ENCODE assay signal across 12 cellular contexts in the genomic region with DNA sequence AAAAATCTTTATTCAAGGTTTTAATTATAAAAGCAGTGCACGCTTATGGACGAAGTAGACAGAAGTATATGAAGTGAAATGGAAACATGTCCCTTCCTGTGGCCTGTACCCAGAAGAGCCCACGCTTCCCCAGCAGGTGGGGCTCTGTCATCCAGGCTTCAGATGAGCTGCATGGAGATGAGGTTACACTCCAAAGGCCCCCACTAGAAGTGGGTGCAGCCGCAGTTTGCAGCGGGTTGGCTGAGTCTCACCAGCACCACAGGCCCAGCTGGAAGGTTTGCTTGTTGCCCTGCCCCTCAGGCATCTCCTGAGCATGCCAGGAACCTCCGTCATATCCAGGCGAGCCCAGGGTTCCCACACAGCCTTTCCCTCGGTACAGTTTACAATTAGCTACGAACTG. TPM values are rescaled to one million over a fixed set of nuclear protein-coding genes. Genes with fewer than 3 reads are reported as not detected.
DNase-seq lines count a peak whose midpoint lies in the region; ATAC-seq and TF ChIP-seq lines count a peak whose summit lies in the region.
"Had no signal": no experiment of that assay in that cellular context is flagged by ENCODE, and none has a peak within 500 bp of the region (broad histone marks: within the 10 kb centered on the region; RNA-seq: fewer than 3 reads in every experiment).

No MANE protein-coding gene starts in this region.

- H3K27ac ChIP-seq in endodermal cell (ENCODE audit: low read depth, low read length) = no peak overlapping the region
- H3K27ac ChIP-seq: vagina had no signal

- H3K27me3 ChIP-seq in endodermal cell (ENCODE audit: control insufficient read depth, insufficient read depth, low read length, poor library complexity, severe bottlenecking) = no peaks in the 10 kb centered on the region
- H3K27me3 ChIP-seq: vagina had no signal

- ATAC-seq in HG03045 (IDR thresholded peaks at IDR 0.05; ENCODE audit: unreplicated experiment) = no peak
- ATAC-seq in activated CD4-positive, CD25-positive, alpha-beta regulatory T cell treated with anti-CD3 and anti-CD28 coated beads, Interleukin-2, amount 50 U/mL, for 24 hours = no peak

- no peak overlapping the region for H3K4me3 ChIP-seq in endodermal cell (ENCODE audit: low read length)
- no peak overlapping the region for H3K4me3 ChIP-seq in retinal pigment epithelial cell (ENCODE audit: low read length)
- H3K4me3 ChIP-seq: vagina had no signal

- H3K9ac ChIP-seq in endodermal cell (ENCODE audit: extremely low read depth, low read length, poor library complexity, severe bottlenecking) = no peak overlapping the region

- H3K4me1 ChIP-seq in endodermal cell (ENCODE audit: control insufficient read depth, insufficient read depth, low read length) = no peaks in the 10 kb centered on the region
- H3K4me1 ChIP-seq: vagina had no signal

- WGBS in endodermal cell (ENCODE audit: insufficient coverage in 1 of 2, insufficient read length in 1 of 2), 2 experiments = 84 to 92% methylated on average over 6 to 9 of the region's 9 CpGs

- TF ChIP-seq CTCF in endodermal cell (conservative IDR thresholded peaks at IDR 0.05) (peak; percentile 54), retinal pigment epithelial cell (conservative IDR thresholded peaks at IDR 0.05; ENCODE audit: low read depth, low read length) (peak; percentile 4)

- H3K36me3 ChIP-seq in endodermal cell (ENCODE audit: control insufficient read depth, insufficient read depth, low read length) = no peaks in the 10 kb centered on the region
- H3K36me3 ChIP-seq: vagina had no signal

- no peak overlapping the region for H3K4me3 Mint-ChIP-seq in endodermal cell
- no peak overlapping the region for H3K4me3 Mint-ChIP-seq in activated CD4-positive, alpha-beta memory T cell treated with anti-CD3 and anti-CD28 coated beads, Interleukin-2, amount 10 ng/mL, durations not matched to agents 7 days and 5 days
- H3K4me3 Mint-ChIP-seq: CD4-positive, alpha-beta T cell; memory B cell had no signal

- POLR2A ChIA-PET in activated CD4-positive, alpha-beta memory T cell treated with anti-CD3 and anti-CD28 coated beads, Interleukin-2, amount 10 ng/mL, durations not matched to agents 7 days and 5 days (lab: Charles Lee) = no interaction called here

- peaks cover 19% of the 10 kb centered on the region for H3K9me3 ChIP-seq in endodermal cell (ENCODE audit: control insufficient read depth, low read length)
- H3K9me3 ChIP-seq: vagina had no signal

- CTCF ChIA-PET in activated CD4-positive, alpha-beta memory T cell treated with anti-CD3 and anti-CD28 coated beads, Interleukin-2, amount 10 ng/mL, durations not matched to agents 7 days and 5 days (lab: Charles Lee) = no interaction called here

- H3K4me1 Mint-ChIP-seq in endodermal cell = no peaks in the 10 kb centered on the region
- H3K4me1 Mint-ChIP-seq in activated CD4-positive, alpha-beta memory T cell treated with anti-CD3 and anti-CD28 coated beads, Interleukin-2, amount 10 ng/mL, durations not matched to agents 7 days and 5 days = no peaks in the 10 kb centered on the region
- H3K4me1 Mint-ChIP-seq: memory B cell had no signal

- no peak overlapping the region for H3K27ac Mint-ChIP-seq in endodermal cell
- H3K27ac Mint-ChIP-seq in activated CD4-positive, alpha-beta memory T cell treated with anti-CD3 and anti-CD28 coated beads, Interleukin-2, amount 10 ng/mL, durations not matched to agents 7 days and 5 days = no peak overlapping the region
- H3K27ac Mint-ChIP-seq: CD4-positive, alpha-beta T cell; memory B cell had no signal

- peaks cover 15% of the 10 kb centered on the region for H3K27me3 Mint-ChIP-seq in endodermal cell (ENCODE audit: insufficient read depth)
- H3K27me3 Mint-ChIP-seq in activated CD4-positive, alpha-beta memory T cell treated with anti-CD3 and anti-CD28 coated beads, Interleukin-2, amount 10 ng/mL, durations not matched to agents 7 days and 5 days = no peaks in the 10 kb centered on the region

- H3K36me3 Mint-ChIP-seq in endodermal cell (ENCODE audit: low read depth) = no peaks in the 10 kb centered on the region
- no peaks in the 10 kb centered on the region for H3K36me3 Mint-ChIP-seq in activated CD4-positive, alpha-beta memory T cell treated with anti-CD3 and anti-CD28 coated beads, Interleukin-2, amount 10 ng/mL, durations not matched to agents 7 days and 5 days (ENCODE audit: low read depth)
- H3K36me3 Mint-ChIP-seq: memory B cell had no signal

- H3K9me3 Mint-ChIP-seq in endodermal cell = peaks cover 37% of the 10 kb centered on the region
- H3K9me3 Mint-ChIP-seq in activated CD4-positive, alpha-beta memory T cell treated with anti-CD3 and anti-CD28 coated beads, Interleukin-2, amount 10 ng/mL, durations not matched to agents 7 days and 5 days = peaks cover 2% of the 10 kb centered on the region
- H3K9me3 Mint-ChIP-seq: CD4-positive, alpha-beta T cell had no signal

- DNase-seq in NCI-H526 (lab: John Stamatoyannopoulos, UW) (peak; percentile 8 to 47), NCI-H526 treated with DMSO at 0.1 percent for 48 hours (lab: John Stamatoyannopoulos, UW) (no peak), MV-4-11 (lab: John Stamatoyannopoulos, UW) (peak; percentile 14), endodermal cell (no peak), retinal pigment epithelial cell (ENCODE audit: low read depth) (no peak)
- no peak for DNase-seq in activated CD4-positive, alpha-beta memory T cell treated with anti-CD3 and anti-CD28 coated beads, Interleukin-2, amount 10 ng/mL, durations not matched to agents 7 days and 5 days
- DNase-seq: activated CD8-positive, alpha-beta memory T cell treated with anti-CD3 and anti-CD28 coated beads, Interleukin-2, amount 50 U/mL, for 48 hours; CD4-positive, alpha-beta T cell had no signal

RNA-seq across cellular contexts. Expression of a gene that starts 33.1 kb away (rescaled TPM):
- not detected for total RNA-seq in endodermal cell
- not detected for polyA plus RNA-seq in endodermal cell (2013, experiment 1 of 2)
- polyA plus RNA-seq in endodermal cell (2013, experiment 2 of 2) = not detected
- not detected for total RNA-seq in activated CD4-positive, alpha-beta memory T cell treated with anti-CD3 and anti-CD28 coated beads, Interleukin-2, amount 10 ng/mL, durations not matched to agents 7 days and 5 days
- total RNA-seq: CD4-positive, alpha-beta T cell; vagina had no signal

Comparison
In these comparisons a context has a peak if more than half of its experiments do, and no peak if none do; other contexts are left out.
1. DNase-seq: peak in NCI-H526 (2 of 2) and MV-4-11 (single experiment); none in NCI-H526 treated with DMSO at 0.1 percent for 48 hours (single experiment), endodermal cell (single experiment), retinal pigment epithelial cell (single experiment) and activated CD4-positive, alpha-beta memory T cell treated with anti-CD3 and anti-CD28 coated beads, Interleukin-2, amount 10 ng/mL, durations not matched to agents 7 days and 5 days (single experiment).